8 cellular contexts compared by ENCODE assay signal in genomic region chr16:88743693-88744519, GRCh38. TPM values are rescaled to one million over a fixed set of nuclear protein-coding genes. Genes with fewer than 3 reads are reported as not detected.
DNase-seq lines count a peak whose midpoint lies in the region; ATAC-seq and TF ChIP-seq lines count a peak whose summit lies in the region.

No MANE protein-coding gene starts in this region.

- TF ChIP-seq CTCF in GM12864 (IDR thresholded peaks at IDR 0.05; ENCODE audit: low read depth, low read length, missing control alignments) (peak; percentile 90), lower leg skin (IDR thresholded peaks at IDR 0.05) (peak in 1 of 3 donors; percentile 77)

- ATAC-seq in HG03342 (IDR thresholded peaks at IDR 0.05; ENCODE audit: unreplicated experiment) (no peak), GM18867 (IDR thresholded peaks at IDR 0.05; ENCODE audit: unreplicated experiment) (no peak)

- H3K4me3 ChIP-seq in GM12864 (ENCODE audit: low read depth, low read length) (no peak overlapping the region), lower leg skin (ENCODE audit: low read depth, poor library complexity, severe bottlenecking) (no peak overlapping the region)

- intact Hi-C loops in lower leg skin (cut with DNase I; ENCODE audit: low total_unique reads) = no loop called here

- WGBS in lower leg skin, 2 donors = 43 to 72% methylated on average over 9 to 19 of the region's 30 CpGs

- DNase-seq in GM12864 (ENCODE audit: low read depth) (peak; percentile 15), NCI-H1694 (lab: John Stamatoyannopoulos, UW) (peak; percentile 33), dermis blood vessel endothelial cell (peak; percentile 81), lower leg skin (ENCODE audit: low spot score in 2 of 2) (peak; percentile 56 to 95)
- peak; percentile 75 for DNase-seq in activated CD4-positive, alpha-beta T cell treated with anti-CD3 and anti-CD28 coated beads, Interleukin-2, amount 50 U/mL, for 4 hours
- peak; percentile 44 to 64 (median 55) for DNase-seq in stimulated activated CD4-positive, alpha-beta T cell treated with anti-CD3 and anti-CD28 coated beads, TNF-alpha, amount 100 ng/mL, for 48 hours (ENCODE audit: low read depth in 3 of 3)

- TF ChIP-seq POLR2A in lower leg skin (IDR thresholded peaks at IDR 0.05) = no peak

RNA-seq across cellular contexts. Expression of gene CTU2, which starts 37.6 kb away (rescaled TPM):
- total RNA-seq in dermis blood vessel endothelial cell (11.6 and 17.6 TPM in 2 replicates), lower leg skin (1 to 10 TPM; 9.4 to 9.9 (median 9.5) TPM)

RNA-seq across cellular contexts. Expression of gene RNF166, which starts 37.7 kb away (rescaled TPM):
- total RNA-seq in dermis blood vessel endothelial cell (11.6 and 15.1 TPM in 2 replicates), lower leg skin (10 to 100 TPM; 14.7 to 21.8 (median 17.7) TPM)

RNA-seq across cellular contexts. Expression of gene PIEZO1, which starts 41.1 kb away (rescaled TPM):
- total RNA-seq in dermis blood vessel endothelial cell (354 and 766 TPM in 2 replicates), lower leg skin (100 to 1,000 TPM; 196 to 281 (median 206) TPM)

RNA-seq across cellular contexts. Expression of gene SNAI3, which starts 57.6 kb away (rescaled TPM):
- total RNA-seq in dermis blood vessel endothelial cell = 0.09 TPM in 1 of 2 replicates, not detected in the other
- total RNA-seq in lower leg skin = under 1 TPM; 0.17 to 0.81 (median 0.29) TPM

RNA-seq across cellular contexts. Expression of gene CDT1, which starts 59.7 kb away (rescaled TPM):
- 5.8 and 22.2 TPM in 2 replicates for total RNA-seq in dermis blood vessel endothelial cell
- total RNA-seq in lower leg skin = 10 to 100 TPM in 2 of 4 donors, 1 to 10 TPM in 2; 2.9 to 14.7 (median 7.9) TPM

Comparison
In these comparisons a context has a peak if more than half of its experiments do, and no peak if none do; other contexts are left out.
1. DNase-seq: peak in every context shown above with its lines; median percentile 81 in dermis blood vessel endothelial cell; 76 in lower leg skin; 75 in activated CD4-positive, alpha-beta T cell treated with anti-CD3 and anti-CD28 coated beads, Interleukin-2, amount 50 U/mL, for 4 hours; 55 in stimulated activated CD4-positive, alpha-beta T cell treated with anti-CD3 and anti-CD28 coated beads, TNF-alpha, amount 100 ng/mL, for 48 hours; 33 in NCI-H1694; 15 in GM12864.